ENCODE assay signal across 24 cellular contexts in the genomic region with DNA sequence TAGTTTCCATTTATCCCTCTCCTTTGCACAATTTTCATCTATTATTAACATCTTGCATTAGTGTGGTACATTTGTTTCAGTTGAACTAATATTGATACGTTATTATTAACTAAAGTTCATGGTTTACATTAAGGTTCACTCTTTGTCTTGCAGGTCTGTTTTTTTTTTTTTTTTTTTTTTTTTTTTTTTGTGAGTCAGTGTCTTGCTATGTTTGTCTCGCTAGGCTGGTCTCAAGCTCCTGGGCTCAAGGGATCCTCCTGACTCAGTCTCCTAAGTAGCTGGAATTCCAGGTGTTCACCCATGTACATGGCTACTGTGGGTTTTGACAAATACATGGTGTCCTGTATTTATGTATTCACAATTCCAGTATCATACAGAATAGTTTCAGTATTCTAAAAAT. TPM values are rescaled to one million over a fixed set of nuclear protein-coding genes. Genes with fewer than 3 reads are reported as not detected.
DNase-seq lines count a peak whose midpoint lies in the region; ATAC-seq, FAIRE-seq and TF ChIP-seq lines count a peak whose summit lies in the region.
"Had no signal": no experiment of that assay in that cellular context is flagged by ENCODE, and none has a peak within 500 bp of the region (broad histone marks: within the 10 kb centered on the region; RNA-seq: fewer than 3 reads in every experiment).

No MANE protein-coding gene starts in this region.

- H3K4me2 ChIP-seq in mesenchymal stem cell (ENCODE audit: low read length, poor library complexity, severe bottlenecking) = no peak overlapping the region
- no peak overlapping the region for H3K4me2 ChIP-seq in HepG2 (ENCODE audit: low read depth, low read length)

- in situ Hi-C loops in HepG2 (cut with HindIII; ENCODE audit: extremely low pct_ligation_motif_present, low pct_unique_long_range_greater_than_20kb) = no loop called here

- H3K36me3 ChIP-seq in bronchial epithelial cell (ENCODE audit: control insufficient read depth, insufficient read depth, low read length) (no peaks in the 10 kb centered on the region), mesenchymal stem cell (ENCODE audit: control insufficient read depth in 1 of 2, insufficient read depth in 2 of 2, low read depth in 1 of 2, low read length in 2 of 2) (no peaks in the 10 kb centered on the region), HepG2 (replicated peaks in 1 of 2; ENCODE audit: control insufficient read depth in 1 of 2, insufficient read depth in 2 of 2, low read length in 2 of 2) (no peaks in the 10 kb centered on the region)
- H3K36me3 ChIP-seq: ascending aorta, right atrium auricular region had no signal

- intact Hi-C loops in Calu3 (cut with micrococcal nuclease; ENCODE audit: unreplicated experiment) = no loop called here
- intact Hi-C loops in HepG2 (cut with micrococcal nuclease; ENCODE audit: unreplicated experiment) = no loop called here
- intact Hi-C loops in posterior cingulate gyrus (cut with DNase I) = no loop called here

- peaks cover 2% of the 10 kb centered on the region for H3K4me1 ChIP-seq in mesenchymal stem cell (ENCODE audit: control insufficient read depth, insufficient read depth, low read depth, low read length)
- no peaks in the 10 kb centered on the region for H3K4me1 ChIP-seq in HepG2 (ENCODE audit: insufficient read depth, low read length)
- H3K4me1 ChIP-seq: ascending aorta, right atrium auricular region, testis had no signal

- no peak overlapping the region for H2BK12ac ChIP-seq in mesenchymal stem cell (ENCODE audit: low read length in 2 of 2)

- H3K79me1 ChIP-seq in mesenchymal stem cell (replicated peaks; ENCODE audit: low read length, poor library complexity, severe bottlenecking) = no peaks in the 10 kb centered on the region

- peak overlapping the region; percentile 26 for H3K4me3 Mint-ChIP-seq in Calu3 (ENCODE audit: low read depth, unreplicated experiment)
- no peak overlapping the region for H3K4me3 Mint-ChIP-seq in activated CD4-positive, alpha-beta T cell treated with anti-CD3 and anti-CD28 coated beads, Interleukin-2, amount 10 ng/mL, durations not matched to agents 7 days and 5 days
- H3K4me3 Mint-ChIP-seq: activated CD8-positive, alpha-beta T cell treated with anti-CD3 and anti-CD28 coated beads, Interleukin-2, amount 10 ng/mL, durations not matched to agents 7 days and 5 days; activated T-cell treated with anti-CD3 and anti-CD28 coated beads, Interleukin-2, amount 50 U/mL, for 4 hours; HFFc6; stimulated activated memory B cell treated with anti-CD40 and anti-IgM and Interleukin-4, amounts not matched to agents 10 μg/mL and 1 μg/mL and 100 μg/mL, for 72 hours had no signal

- H3K4me1 Mint-ChIP-seq in Calu3 (ENCODE audit: low read depth, unreplicated experiment) = peaks cover 21% of the 10 kb centered on the region
- peaks cover 10% of the 10 kb centered on the region for H3K4me1 Mint-ChIP-seq in activated CD4-positive, alpha-beta T cell treated with anti-CD3 and anti-CD28 coated beads, Interleukin-2, amount 10 ng/mL, durations not matched to agents 7 days and 5 days

- no peak overlapping the region for H3K23ac ChIP-seq in mesenchymal stem cell (ENCODE audit: low read length in 2 of 2)

- TF ChIP-seq RAD21 in HepG2 (CRISPR knock-in tag; IDR thresholded peaks at IDR 0.05) = no peak

- H3K27ac Mint-ChIP-seq in Calu3 (ENCODE audit: unreplicated experiment) = no peak overlapping the region
- H3K27ac Mint-ChIP-seq in activated CD4-positive, alpha-beta T cell treated with anti-CD3 and anti-CD28 coated beads, Interleukin-2, amount 10 ng/mL, durations not matched to agents 7 days and 5 days = no peak overlapping the region
- H3K27ac Mint-ChIP-seq: activated CD8-positive, alpha-beta T cell treated with anti-CD3 and anti-CD28 coated beads, Interleukin-2, amount 10 ng/mL, durations not matched to agents 7 days and 5 days; HFFc6; stimulated activated memory B cell treated with anti-CD40 and anti-IgM and Interleukin-4, amounts not matched to agents 10 μg/mL and 1 μg/mL and 100 μg/mL, for 72 hours had no signal

- DNase-seq in Calu3 (no peak), M059J (ENCODE audit: low read depth) (peak; percentile 80), bronchial epithelial cell (ENCODE audit: low read depth) (peak; percentile 88), mesenchymal stem cell (no peak), HepG2 (ENCODE audit: low spot score) (no peak), posterior cingulate gyrus (no peak)
- DNase-seq in activated CD4-positive, alpha-beta T cell treated with anti-CD3 and anti-CD28 coated beads, Interleukin-2, amount 10 ng/mL, durations not matched to agents 7 days and 5 days = no peak
- DNase-seq: activated CD8-positive, alpha-beta T cell treated with anti-CD3 and anti-CD28 coated beads, Interleukin-2, amount 10 ng/mL, durations not matched to agents 7 days and 5 days; activated naive CD4-positive, alpha-beta T cell treated with anti-CD3 and anti-CD28 coated beads, Interleukin-2, amount 50 U/mL, for 16 hours; activated T-cell treated with anti-CD3 and anti-CD28 coated beads, Interleukin-2, amount 50 U/mL, for 4 hours; cortex of kidney; DMS153; HFFc6; Kasumi-1; NCI-H82; T1000; testis had no signal

- H4K8ac ChIP-seq in mesenchymal stem cell (ENCODE audit: low read length) = no peak overlapping the region

- H3K27ac ChIP-seq in mesenchymal stem cell (ENCODE audit: low read length, poor library complexity, severe bottlenecking) (peak overlapping the region; percentile 89), HepG2 (ENCODE audit: extremely low read length, insufficient read depth, low read length) (no peak overlapping the region)
- H3K27ac ChIP-seq: ascending aorta, right atrium auricular region, SK-N-MC, testis had no signal

- no peaks in the 10 kb centered on the region for H4K20me1 ChIP-seq in HepG2 (ENCODE audit: insufficient read depth, low read length)

- no peak overlapping the region for H2AK5ac ChIP-seq in mesenchymal stem cell (ENCODE audit: low read length, severe bottlenecking)

- H4K91ac ChIP-seq in mesenchymal stem cell (ENCODE audit: low read length) = no peak overlapping the region

- no peak overlapping the region for H3K18ac ChIP-seq in mesenchymal stem cell (ENCODE audit: low read depth in 1 of 2, low read length in 2 of 2)

- H3K9me3 ChIP-seq in mesenchymal stem cell (ENCODE audit: control insufficient read depth, low read length) (no peaks in the 10 kb centered on the region), HepG2 (ENCODE audit: low read length) (no peaks in the 10 kb centered on the region)
- H3K9me3 ChIP-seq: right atrium auricular region, testis had no signal

- H3K9ac ChIP-seq in mesenchymal stem cell (ENCODE audit: low read length) (no peak overlapping the region), HepG2 (ENCODE audit: insufficient read depth, low read depth, low read length) (no peak overlapping the region)

- no peaks in the 10 kb centered on the region for H3K27me3 Mint-ChIP-seq in Calu3 (ENCODE audit: unreplicated experiment)
- H3K27me3 Mint-ChIP-seq in activated CD4-positive, alpha-beta T cell treated with anti-CD3 and anti-CD28 coated beads, Interleukin-2, amount 10 ng/mL, durations not matched to agents 7 days and 5 days = no peaks in the 10 kb centered on the region
- H3K27me3 Mint-ChIP-seq: stimulated activated memory B cell treated with anti-CD40 and anti-IgM and Interleukin-4, amounts not matched to agents 10 μg/mL and 1 μg/mL and 100 μg/mL, for 72 hours had no signal

- BruUV-seq in Calu3 (replicated peaks; lab: Mats Ljungman, UMichigan) (no TSS peak), HepG2 (replicated peaks; lab: Mats Ljungman, UMichigan) (no TSS peak)

- TF ChIP-seq EP300 in HepG2 (IDR thresholded peaks at IDR 0.05; ENCODE audit: low read depth in 2 of 2, low read length in 2 of 2) (no peak), HepG2 (CRISPR knock-in tag; IDR thresholded peaks at IDR 0.05; ENCODE audit: borderline replicate concordance) (no peak)

- H3K27me3 ChIP-seq in bronchial epithelial cell (ENCODE audit: control insufficient read depth, insufficient read depth, low read length) = no peaks in the 10 kb centered on the region
- no peaks in the 10 kb centered on the region for H3K27me3 ChIP-seq in mesenchymal stem cell (ENCODE audit: control insufficient read depth in 1 of 2, insufficient read depth in 1 of 2, low read length in 2 of 2)
- no peaks in the 10 kb centered on the region for H3K27me3 ChIP-seq in HepG2 (ENCODE audit: control insufficient read depth in 1 of 2, insufficient read depth in 2 of 2, low read length in 2 of 2)
- H3K27me3 ChIP-seq: ascending aorta, right atrium auricular region, testis had no signal

- H2AFZ ChIP-seq in mesenchymal stem cell (ENCODE audit: low read depth, low read length) (no peak overlapping the region), HepG2 (ENCODE audit: low read length) (no peak overlapping the region)

- 100% methylated on average over 1 of the region's 2 CpGs for WGBS in mesenchymal stem cell
- 31% methylated on average over 2 of the region's 2 CpGs for WGBS in HepG2 (ENCODE audit: low lambda C conversion rate)

- H2BK120ac ChIP-seq in mesenchymal stem cell (ENCODE audit: low read depth, low read length) = no peak overlapping the region

- no peak overlapping the region for H2BK15ac ChIP-seq in mesenchymal stem cell (ENCODE audit: low read depth, poor library complexity, severe bottlenecking)

- H3K79me2 ChIP-seq in HepG2 (ENCODE audit: insufficient read depth, low read length) = no peaks in the 10 kb centered on the region

- TF ChIP-seq CTCF in Calu3 (IDR thresholded peaks at IDR 0.05; ENCODE audit: unreplicated experiment) = no peak
- TF ChIP-seq CTCF in bronchial epithelial cell (IDR thresholded peaks at IDR 0.05; ENCODE audit: insufficient read depth, low read length, severe bottlenecking) = no peak
- TF ChIP-seq CTCF in HepG2 (CRISPR knock-in tag; IDR thresholded peaks at IDR 0.05) = no peak

- POLR2A ChIA-PET in activated CD4-positive, alpha-beta T cell treated with anti-CD3 and anti-CD28 coated beads, Interleukin-2, amount 10 ng/mL, durations not matched to agents 7 days and 5 days (lab: Charles Lee) = no interaction called here
- POLR2A ChIA-PET in HepG2 (lab: Yijun Ruan, JAX) = no interaction called here

- no peak overlapping the region for H3K14ac ChIP-seq in mesenchymal stem cell (ENCODE audit: low read length in 2 of 2)

- no peak overlapping the region for H3K4me3 ChIP-seq in bronchial epithelial cell (ENCODE audit: low read depth, low read length)
- H3K4me3 ChIP-seq in mesenchymal stem cell (ENCODE audit: insufficient read depth in 1 of 2, low read depth in 1 of 2, low read length in 2 of 2) = no peak overlapping the region
- H3K4me3 ChIP-seq in HepG2 (replicated peaks in 1 of 3; ENCODE audit: insufficient read depth in 1 of 3, low read depth in 2 of 3, low read length in 3 of 3) = no peak overlapping the region
- H3K4me3 ChIP-seq: ascending aorta, right atrium auricular region, SK-N-MC, testis had no signal

- FAIRE-seq in bronchial epithelial cell (lab: Jason Lieb, UNC) = no peak
- no peak for FAIRE-seq in HepG2 (lab: Jason Lieb, UNC)
- FAIRE-seq: frontal cortex had no signal

- H3K9me3 Mint-ChIP-seq in Calu3 (ENCODE audit: low read depth, unreplicated experiment) = no peaks in the 10 kb centered on the region
- peaks cover 5% of the 10 kb centered on the region for H3K9me3 Mint-ChIP-seq in activated CD4-positive, alpha-beta T cell treated with anti-CD3 and anti-CD28 coated beads, Interleukin-2, amount 10 ng/mL, durations not matched to agents 7 days and 5 days
- H3K9me3 Mint-ChIP-seq: activated T-cell treated with anti-CD3 and anti-CD28 coated beads, Interleukin-2, amount 50 U/mL, for 4 hours; HFFc6 had no signal

- no peak for ATAC-seq in HG03139 (IDR thresholded peaks at IDR 0.05; ENCODE audit: unreplicated experiment)
- no peak for ATAC-seq in HepG2
- ATAC-seq: activated CD8-positive, alpha-beta T cell treated with anti-CD3 and anti-CD28 coated beads, Interleukin-2, amount 10 ng/mL, durations not matched to agents 7 days and 5 days; activated T-cell treated with anti-CD3 and anti-CD28 coated beads, Interleukin-2, amount 50 U/mL, for 4 hours; Panc1; stimulated activated memory B cell treated with anti-CD40 and anti-IgM and Interleukin-4, amounts not matched to agents 10 μg/mL and 1 μg/mL and 100 μg/mL, for 72 hours had no signal

- CTCF ChIA-PET in Calu3 (lab: Charles Lee) (interaction anchor here (1.0 kb wide), 1 partner anchor 22 kb away, joined by 3 read pairs; no protein-coding TSS in a partner anchor), HepG2 (lab: Yijun Ruan, JAX; ENCODE audit: low intra/inter-chr PET ratio, low total read pairs) (no interaction called here)
- CTCF ChIA-PET in activated CD4-positive, alpha-beta T cell treated with anti-CD3 and anti-CD28 coated beads, Interleukin-2, amount 10 ng/mL, durations not matched to agents 7 days and 5 days (lab: Charles Lee) = no interaction called here

- H3K4ac ChIP-seq in mesenchymal stem cell (ENCODE audit: low read depth in 1 of 2, low read length in 2 of 2) = no peak overlapping the region

- no peak overlapping the region for H2BK5ac ChIP-seq in mesenchymal stem cell (ENCODE audit: low read depth, low read length, poor library complexity, severe bottlenecking)

- no peak for TF ChIP-seq POLR2A in HepG2 (IDR thresholded peaks at IDR 0.05; ENCODE audit: insufficient read depth in 1 of 2, low read depth in 2 of 2, low read length in 2 of 2)

- no peaks in the 10 kb centered on the region for H3K36me3 Mint-ChIP-seq in Calu3 (ENCODE audit: insufficient read depth, unreplicated experiment)
- peaks cover 1% of the 10 kb centered on the region for H3K36me3 Mint-ChIP-seq in activated CD4-positive, alpha-beta T cell treated with anti-CD3 and anti-CD28 coated beads, Interleukin-2, amount 10 ng/mL, durations not matched to agents 7 days and 5 days (ENCODE audit: low read depth)

RNA-seq across cellular contexts. Expression of gene TBC1D19, which starts 6.8 kb away (rescaled TPM):
- total RNA-seq in Calu3 (2022) (3.2 and 5.5 TPM in 2 replicates), bronchial epithelial cell (9.7 and 10.6 TPM in 2 replicates), HepG2 (2016; rRNA removed; fragmentation: Illumina TruSeq; extraction: Trizol) (3.5 and 3.6 TPM in 2 replicates)
- 26.3 and 28.6 TPM in 2 replicates for total RNA-seq in M059J (2014; rRNA removed; shearing (Covaris generic))
- 8.3 TPM for polyA plus RNA-seq in mesenchymal stem cell (2013, experiment 1 of 2)
- polyA plus RNA-seq in mesenchymal stem cell (2013, experiment 2 of 2) = 9.4 TPM
- total RNA-seq in activated CD4-positive, alpha-beta T cell treated with anti-CD3 and anti-CD28 coated beads, Interleukin-2, amount 10 ng/mL, durations not matched to agents 7 days and 5 days = 1 to 10 TPM; 4.4 to 5.2 TPM
- total RNA-seq in HepG2 (2016; cell fraction: cytosol; rRNA removed; fragmentation: Illumina TruSeq; extraction: Trizol; ENCODE audit: low read depth) = 2.0 and 2.6 TPM in 2 replicates
- total RNA-seq in HepG2 (2016; cell fraction: insoluble cytoplasmic fraction; rRNA removed; fragmentation: Illumina TruSeq; extraction: Trizol) = 3.5 and 3.6 TPM in 2 replicates
- 1.8 and 2.2 TPM in 2 replicates for total RNA-seq in HepG2 (2016; cell fraction: membrane; rRNA removed; fragmentation: Illumina TruSeq; extraction: Trizol)
- 6.0 and 8.4 TPM in 2 replicates for total RNA-seq in HepG2 (2016; cell fraction: nucleus; rRNA removed; fragmentation: Illumina TruSeq; extraction: Trizol)
- polyA plus RNA-seq in HepG2 (2011; rRNA removed) = 1.3 and 1.6 TPM in 2 replicates
- 0.46 and 0.73 TPM in 2 replicates for polyA plus RNA-seq in HepG2 (2011; cell fraction: cytosol; rRNA removed)
- polyA plus RNA-seq in HepG2 (2011; cell fraction: nucleus; rRNA removed) = 1.8 and 2.5 TPM in 2 replicates
- polyA plus RNA-seq in HepG2 (2012) = 0.51 and 1.0 TPM in 2 replicates
- 0.84 and 0.85 TPM in 2 replicates for polyA plus RNA-seq in HepG2 (2016; cell fraction: cytosol; fragmentation: Illumina TruSeq; extraction: Trizol; ENCODE audit: low read depth)
- polyA plus RNA-seq in HepG2 (2016; cell fraction: insoluble cytoplasmic fraction; fragmentation: Illumina TruSeq; extraction: Trizol; ENCODE audit: low read depth) = 2.2 and 3.8 TPM in 2 replicates
- 0.68 and 0.78 TPM in 2 replicates for polyA plus RNA-seq in HepG2 (2016; cell fraction: membrane; fragmentation: Illumina TruSeq; extraction: Trizol; ENCODE audit: low read depth)
- polyA plus RNA-seq in HepG2 (2016; cell fraction: nucleus; fragmentation: Illumina TruSeq; extraction: Trizol; ENCODE audit: insufficient read depth, low read depth) = 2.7 and 3.1 TPM in 2 replicates
- 0.92 and 2.7 TPM in 2 replicates for polyA minus RNA-seq in HepG2 (2011; rRNA and poly(A)+ RNA removed; ENCODE audit: low replicate concordance)
- 0.44 and 1.6 TPM in 2 replicates for polyA minus RNA-seq in HepG2 (2011; cell fraction: cytosol; rRNA and poly(A)+ RNA removed)
- polyA minus RNA-seq in HepG2 (2011; cell fraction: nucleus; rRNA and poly(A)+ RNA removed) = 11.6 and 15.9 TPM in 2 replicates

Comparison
In these comparisons a context has a peak if more than half of its experiments do, and no peak if none do; other contexts are left out.
1. DNase-seq: peak in M059J (single experiment) and bronchial epithelial cell (single experiment); none in Calu3 (single experiment), mesenchymal stem cell (single experiment), activated CD4-positive, alpha-beta T cell treated with anti-CD3 and anti-CD28 coated beads, Interleukin-2, amount 10 ng/mL, durations not matched to agents 7 days and 5 days (single experiment), HepG2 (single experiment) and posterior cingulate gyrus (0 of 10).